ENCODE assay signal across 12 cellular contexts in genomic region chr3:182716114-182716688, GRCh38.
DNase-seq lines count a peak whose midpoint lies in the region; ATAC-seq and TF ChIP-seq lines count a peak whose summit lies in the region.
"Had no signal": no experiment of that assay in that cellular context is flagged by ENCODE, and none has a peak within 500 bp of the region (broad histone marks: within the 10 kb centered on the region; RNA-seq: fewer than 3 reads in every experiment).

No MANE protein-coding gene starts in this region.

- H3K4me3 ChIP-seq in HEK293 (ENCODE audit: low read depth, low read length) = no peak overlapping the region
- no peak overlapping the region for H3K4me3 ChIP-seq in BE2C (ENCODE audit: low read depth, low read length)
- H3K4me3 ChIP-seq: HAP-1 had no signal

- H3K36me3 ChIP-seq in HEK293 (ENCODE audit: control insufficient read depth in 2 of 2, insufficient read depth in 1 of 2, low read length in 2 of 2) (no peaks in the 10 kb centered on the region), BE2C (no peaks in the 10 kb centered on the region)
- H3K36me3 ChIP-seq: HAP-1 had no signal

- H3K27ac Mint-ChIP-seq in T-helper 1 cell treated with Interleukin-12 subunit alpha and Interleukin-12 subunit beta and Interleukin-4 antibody, amounts not matched to agents 30 μg/mL and 1 μg/mL, for 36 hours = peak overlapping the region; percentile 46
- H3K27ac Mint-ChIP-seq in nephron progenitor cell = peak overlapping the region; percentile 89

- TF ChIP-seq CTCF in HEK293 (tag by site-specific recombination; IDR thresholded peaks at IDR 0.05) = no peak
- no peak for TF ChIP-seq CTCF in nephron progenitor cell (IDR thresholded peaks at IDR 0.05)
- TF ChIP-seq CTCF in BE2C (IDR thresholded peaks at IDR 0.05; ENCODE audit: low read depth, low read length) = no peak

- no peaks in the 10 kb centered on the region for H3K4me1 ChIP-seq in HEK293 (ENCODE audit: control insufficient read depth, insufficient read depth, low read length)
- H3K4me1 ChIP-seq in BE2C = no peaks in the 10 kb centered on the region
- H3K4me1 ChIP-seq: HAP-1 had no signal

- CTCF ChIA-PET in HEK293 (lab: Yijun Ruan, JAX) = interaction anchor here (0.5 to 2.6 kb wide), 12 partner anchors 9 to 1169 kb away, joined by 3 to 16 read pairs (median 4); no protein-coding TSS in a partner anchor

- H3K4me1 Mint-ChIP-seq in T-helper 1 cell treated with Interleukin-12 subunit alpha and Interleukin-12 subunit beta and Interleukin-4 antibody, amounts not matched to agents 30 μg/mL and 1 μg/mL, for 36 hours (ENCODE audit: low read depth) = peaks cover 11% of the 10 kb centered on the region
- H3K4me1 Mint-ChIP-seq in nephron progenitor cell = peaks cover 38% of the 10 kb centered on the region

- no peaks in the 10 kb centered on the region for H3K9me3 Mint-ChIP-seq in T-helper 1 cell treated with Interleukin-12 subunit alpha and Interleukin-12 subunit beta and Interleukin-4 antibody, amounts not matched to agents 30 μg/mL and 1 μg/mL, for 36 hours
- no peaks in the 10 kb centered on the region for H3K9me3 Mint-ChIP-seq in nephron progenitor cell

- H3K27ac ChIP-seq in HEK293 (ENCODE audit: extremely low read depth, low read depth, low read length) = no peak overlapping the region
- H3K27ac ChIP-seq: RWPE1 had no signal

- DNase-seq in T-helper 1 cell (no peak), nephron progenitor cell (no peak), GOT3 (lab: John Stamatoyannopoulos, UW) (no peak), NCI-H2196 (lab: John Stamatoyannopoulos, UW; ENCODE audit: unreplicated experiment) (no peak), BE2C (no peak)
- DNase-seq: 8988T, midbrain had no signal

- H3K9me3 ChIP-seq in HEK293 (ENCODE audit: control insufficient read depth, insufficient read depth, low read depth, low read length) = no peaks in the 10 kb centered on the region
- H3K9me3 ChIP-seq in BE2C = no peaks in the 10 kb centered on the region
- H3K9me3 ChIP-seq: HAP-1 had no signal

- POLR2A ChIA-PET in HEK293 (lab: Yijun Ruan, JAX) = no interaction called here

- peak overlapping the region; percentile 8 for H3K4me3 Mint-ChIP-seq in T-helper 1 cell treated with Interleukin-12 subunit alpha and Interleukin-12 subunit beta and Interleukin-4 antibody, amounts not matched to agents 30 μg/mL and 1 μg/mL, for 36 hours
- H3K4me3 Mint-ChIP-seq in nephron progenitor cell = no peak overlapping the region

- H3K27me3 Mint-ChIP-seq in T-helper 1 cell treated with Interleukin-12 subunit alpha and Interleukin-12 subunit beta and Interleukin-4 antibody, amounts not matched to agents 30 μg/mL and 1 μg/mL, for 36 hours (ENCODE audit: low read depth) = no peaks in the 10 kb centered on the region
- no peaks in the 10 kb centered on the region for H3K27me3 Mint-ChIP-seq in nephron progenitor cell (ENCODE audit: low read depth, poor library complexity)

- H3K27me3 ChIP-seq in BE2C = no peaks in the 10 kb centered on the region

- ATAC-seq in HG03558 (IDR thresholded peaks at IDR 0.05; ENCODE audit: extremely low read depth, unreplicated experiment) = peak; percentile 27

- no peaks in the 10 kb centered on the region for H3K36me3 Mint-ChIP-seq in T-helper 1 cell treated with Interleukin-12 subunit alpha and Interleukin-12 subunit beta and Interleukin-4 antibody, amounts not matched to agents 30 μg/mL and 1 μg/mL, for 36 hours (ENCODE audit: low read depth)
- H3K36me3 Mint-ChIP-seq in nephron progenitor cell (ENCODE audit: low read depth) = no peaks in the 10 kb centered on the region

TF ChIP-seq in HEK293, 187 proteins besides CTCF, POLR2A, EP300 and RAD21:
- peak; percentile 27; the same call in 1 of the 2 replicates for TF ChIP-seq PRDM6 (tag by site-specific recombination; IDR thresholded peaks at IDR 0.05)
- TF ChIP-seq FEZF1 (tag by site-specific recombination; IDR thresholded peaks at IDR 0.05) = no peak
- no peak for TF ChIP-seq ZNF707 (tag by site-specific recombination; IDR thresholded peaks at IDR 0.05)
- TF ChIP-seq ZNF600 (tag by site-specific recombination; IDR thresholded peaks at IDR 0.05) = no peak
- peak; percentile 95 for TF ChIP-seq PRDM10 (tag by site-specific recombination; IDR thresholded peaks at IDR 0.05)
- TF ChIP-seq ZBTB48 (tag by site-specific recombination; IDR thresholded peaks at IDR 0.05) = 0 out of 2 replicates have a peak, but pooled peaks have one; percentile 22
- TF ChIP-seq EGR2 (tag by site-specific recombination; IDR thresholded peaks at IDR 0.05; ENCODE audit: low read depth) = peak; percentile 2; the same call in 1 of the 2 replicates
- no peak for TF ChIP-seq SP2 (tag by site-specific recombination; IDR thresholded peaks at IDR 0.05)
- TF ChIP-seq INSM2 (tag by site-specific recombination; IDR thresholded peaks at IDR 0.05) = no peak
TF ChIP-seq in HEK293: peak in this region for 4.
